Comparison of ENCODE assay signal across 8 cellular contexts in genomic region chr4:27048350-27049100, GRCh38.
A peak's percentile ranks its signal among the peaks of the same experiment; 100 is the strongest.
DNase-seq lines count a peak whose midpoint lies in the region; ATAC-seq and TF ChIP-seq lines count a peak whose summit lies in the region.

No MANE protein-coding gene starts in this region.

- H3K36me3 ChIP-seq in right lobe of liver, result no peaks in the 10 kb centered on the region
- no peaks in the 10 kb centered on the region for H3K36me3 ChIP-seq in upper lobe of right lung

- H3K4me1 Mint-ChIP-seq in brain, result peaks cover 15% of the 10 kb centered on the region

- H3K27ac Mint-ChIP-seq in brain, result peak overlapping the region in 3 of 5 experiments; percentile 10 to 68 (median 58)

- H3K27me3 Mint-ChIP-seq in brain, result peaks cover 6% of the 10 kb centered on the region

- H3K9me3 ChIP-seq in right lobe of liver, result no peaks in the 10 kb centered on the region
- H3K9me3 ChIP-seq in upper lobe of right lung, result no peaks in the 10 kb centered on the region

- TF ChIP-seq CTCF in GM13976 (IDR thresholded peaks at IDR 0.05; ENCODE audit: borderline replicate concordance, control extremely low read depth, extremely low read depth, insufficient read depth, missing control alignments), result peak; percentile 46
- TF ChIP-seq CTCF in brain (conservative IDR thresholded peaks at IDR 0.05), result peak; percentile 81 to 83
- peak; percentile 78 to 84 (median 80) for TF ChIP-seq CTCF in right lobe of liver (IDR thresholded peaks at IDR 0.05)
- peak; percentile 84 for TF ChIP-seq CTCF in upper lobe of right lung (IDR thresholded peaks at IDR 0.05)

- H3K36me3 Mint-ChIP-seq in brain, result no peaks in the 10 kb centered on the region

- H3K27ac ChIP-seq in right lobe of liver (no peak overlapping the region), upper lobe of right lung (no peak overlapping the region)

- TF ChIP-seq POLR2A in right lobe of liver (IDR thresholded peaks at IDR 0.05), result no peak

- peaks cover 0 to 29% (median 2%) of the 10 kb centered on the region in 4 donors for H3K4me1 ChIP-seq in right lobe of liver
- no peaks in the 10 kb centered on the region for H3K4me1 ChIP-seq in upper lobe of right lung

- H3K27me3 ChIP-seq in right lobe of liver, result no peaks in the 10 kb centered on the region
- H3K27me3 ChIP-seq in upper lobe of right lung, result no peaks in the 10 kb centered on the region

- in situ Hi-C loops in GM13976 (cut with MboI; ENCODE audit: low sequenced_read_pairs, unreplicated experiment), result no loop called here

- H3K9me3 Mint-ChIP-seq in brain, result peaks cover 0 to 16% (median 4%) of the 10 kb centered on the region in 5 experiments

- intact Hi-C loops in right lobe of liver (cut with DNase I) (no loop called here), upper lobe of right lung (cut with DNase I) (no loop called here)

- peak; percentile 65 for DNase-seq in AG20443 (ENCODE audit: low spot score)
- peak; percentile 50 for DNase-seq in GM13976 (ENCODE audit: low spot score)
- DNase-seq in NCI-H2196 (lab: John Stamatoyannopoulos, UW; ENCODE audit: unreplicated experiment), result peak; percentile 62
- DNase-seq in right lobe of liver, result no peak
- DNase-seq in upper lobe of right lung, result no peak
- DNase-seq in stimulated activated CD8-positive, alpha-beta memory T cell treated with anti-CD3 and anti-CD28 coated beads, Interleukin-4, amount 100 ng/mL, for 48 hours, result no peak

- 5% methylated on average over 17 of the region's 17 CpGs for WGBS in right lobe of liver (ENCODE audit: insufficient coverage, low coverage, low lambda C conversion rate, missing lambda C conversion rate)

- H3K4me3 Mint-ChIP-seq in brain, result peak overlapping the region; percentile 34 to 90 (median 75)

- ATAC-seq in right lobe of liver (peak; percentile 67 to 78 (median 74)), upper lobe of right lung (peak; percentile 69)
- ATAC-seq in activated CD4-positive, CD25-positive, alpha-beta regulatory T cell treated with anti-CD3 and anti-CD28 coated beads, Interleukin-2, amount 50 U/mL, for 24 hours, result no peak

- peak overlapping the region; percentile 14 to 28 (median 20) for H3K4me3 ChIP-seq in right lobe of liver
- H3K4me3 ChIP-seq in upper lobe of right lung, result peak overlapping the region; percentile 40

Comparison
In these comparisons a context has a peak if more than half of its experiments do, and no peak if none do; other contexts are left out.
1. DNase-seq: peak in AG20443 (single experiment), GM13976 (single experiment) and NCI-H2196 (single experiment); none in right lobe of liver (0 of 3), upper lobe of right lung (single experiment) and stimulated activated CD8-positive, alpha-beta memory T cell treated with anti-CD3 and anti-CD28 coated beads, Interleukin-4, amount 100 ng/mL, for 48 hours (single experiment).
2. ATAC-seq: peak in right lobe of liver (4 of 4) and upper lobe of right lung (single experiment); none in activated CD4-positive, CD25-positive, alpha-beta regulatory T cell treated with anti-CD3 and anti-CD28 coated beads, Interleukin-2, amount 50 U/mL, for 24 hours (0 of 2).
3. Peak in every context shown above with its lines, with median percentiles within 50 percentile points of each other: CTCF ChIP-seq.